In the genomic region with DNA sequence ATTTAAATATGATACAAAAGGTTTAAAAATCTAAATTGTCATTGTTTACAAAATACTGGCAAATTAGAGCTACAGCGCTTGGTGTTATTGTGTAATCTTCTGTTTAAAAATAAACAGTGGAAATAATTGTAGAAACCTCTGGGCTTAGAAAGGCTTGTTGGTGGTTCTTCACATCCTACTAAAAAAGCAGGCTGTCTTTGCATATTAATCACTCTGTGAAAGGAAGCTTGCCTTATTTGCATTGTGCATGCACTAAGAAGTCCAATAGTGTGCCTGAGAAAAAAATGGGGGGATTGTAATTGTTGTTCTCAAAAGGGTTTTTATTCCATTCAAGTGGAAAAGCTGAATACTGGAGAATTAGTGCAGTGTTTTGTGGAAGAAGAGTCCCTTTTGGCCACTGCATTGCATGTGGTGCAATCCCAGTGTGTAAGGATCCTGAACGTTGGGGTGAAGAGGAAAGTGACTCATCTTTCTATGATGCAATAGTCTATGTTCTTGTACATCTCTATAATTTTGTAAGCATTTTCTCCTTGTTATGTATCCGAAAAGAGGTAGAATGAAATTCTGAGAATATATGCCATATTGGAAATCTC, we compare ENCODE assay signal across 11 cellular contexts. TPM values are rescaled to one million over a fixed set of nuclear protein-coding genes. Genes with fewer than 3 reads are reported as not detected.
DNase-seq lines count a peak whose midpoint lies in the region; ATAC-seq and TF ChIP-seq lines count a peak whose summit lies in the region.
"Had no signal": no experiment of that assay in that cellular context is flagged by ENCODE, and none has a peak within 500 bp of the region (broad histone marks: within the 10 kb centered on the region; RNA-seq: fewer than 3 reads in every experiment).

No MANE protein-coding gene starts in this region.

- 34 to 52% (median 35%) methylated on average over 3 of the region's 3 CpGs for WGBS in psoas muscle, 3 donors
- WGBS in esophagus squamous epithelium, 2 donors, result 47 to 48% methylated on average over 3 of the region's 3 CpGs

- no peak overlapping the region for H3K9ac ChIP-seq in fibroblast of lung (ENCODE audit: insufficient read depth, low read length)

- CTCF ChIA-PET in HEK293T (lab: Yijun Ruan, JAX), result no interaction called here

- H3K36me3 ChIP-seq in fibroblast of lung (ENCODE audit: control insufficient read depth, insufficient read depth, low read length) (no peaks in the 10 kb centered on the region), psoas muscle (ENCODE audit: insufficient read depth in 1 of 2, low read depth in 1 of 2) (no peaks in the 10 kb centered on the region), esophagus squamous epithelium (no peaks in the 10 kb centered on the region)

- POLR2A ChIA-PET in HEK293T (lab: Yijun Ruan, JAX), result no interaction called here

- H4K20me1 ChIP-seq in fibroblast of lung (ENCODE audit: control insufficient read depth, extremely low read depth, insufficient read depth, low read length), result no peaks in the 10 kb centered on the region

- no peak overlapping the region for H2AFZ ChIP-seq in fibroblast of lung (ENCODE audit: low read length)

- H3K9me3 ChIP-seq in fibroblast of lung (ENCODE audit: control insufficient read depth, insufficient read depth, low read depth, low read length), result no peaks in the 10 kb centered on the region
- H3K9me3 ChIP-seq in psoas muscle, result no peaks in the 10 kb centered on the region
- no peaks in the 10 kb centered on the region for H3K9me3 ChIP-seq in esophagus squamous epithelium

- ATAC-seq in psoas muscle (peak in 2 of 4 donors; percentile 51 to 72), HG03039 (IDR thresholded peaks at IDR 0.05; ENCODE audit: unreplicated experiment) (no peak)
- ATAC-seq: activated naive CD4-positive, alpha-beta T cell treated with anti-CD3 and anti-CD28 coated beads, Interleukin-2, amount 50 U/mL, for 72 hours; HCT116 had no signal

- H3K27ac ChIP-seq in fibroblast of lung (ENCODE audit: insufficient read depth, low read length) (no peak overlapping the region), psoas muscle (no peak overlapping the region), esophagus squamous epithelium (peak overlapping the region in 1 of 4 donors; percentile 6)

- TF ChIP-seq POLR2A in esophagus squamous epithelium (IDR thresholded peaks at IDR 0.05), result no peak

- H3K4me1 ChIP-seq in fibroblast of lung (ENCODE audit: control insufficient read depth, extremely low read depth, insufficient read depth, low read length), result no peaks in the 10 kb centered on the region
- H3K4me1 ChIP-seq in psoas muscle, result no peaks in the 10 kb centered on the region
- H3K4me1 ChIP-seq in esophagus squamous epithelium, result no peaks in the 10 kb centered on the region

- no peak overlapping the region for H3K4me3 ChIP-seq in fibroblast of lung (replicated peaks in 1 of 4; ENCODE audit: control extremely low read depth in 1 of 4, insufficient read depth in 1 of 4, low read depth in 3 of 4, low read length in 4 of 4)
- H3K4me3 ChIP-seq in psoas muscle, result no peak overlapping the region
- H3K4me3 ChIP-seq in esophagus squamous epithelium, result no peak overlapping the region

- H3K79me2 ChIP-seq in fibroblast of lung (ENCODE audit: control insufficient read depth, insufficient read depth, low read length), result no peaks in the 10 kb centered on the region

- intact Hi-C loops in psoas muscle (cut with DNase I) (no loop called here), esophagus squamous epithelium (cut with DNase I) (no loop called here)

- no peak overlapping the region for H3K4me2 ChIP-seq in fibroblast of lung (ENCODE audit: extremely low read depth, insufficient read depth, low read length)

- no peaks in the 10 kb centered on the region for H3K27me3 ChIP-seq in fibroblast of lung (ENCODE audit: control insufficient read depth, insufficient read depth, low read length)
- no peaks in the 10 kb centered on the region for H3K27me3 ChIP-seq in psoas muscle (ENCODE audit: insufficient read depth in 3 of 3, low read length in 2 of 3)
- no peaks in the 10 kb centered on the region for H3K27me3 ChIP-seq in esophagus squamous epithelium

- TF ChIP-seq CTCF in fibroblast of lung (conservative IDR thresholded peaks at IDR 0.05 in 1 of 2, IDR thresholded peaks at IDR 0.05 in 1 of 2; ENCODE audit: low read depth in 1 of 2, low read length in 2 of 2), result no peak
- no peak for TF ChIP-seq CTCF in psoas muscle (IDR thresholded peaks at IDR 0.05)
- no peak for TF ChIP-seq CTCF in esophagus squamous epithelium (IDR thresholded peaks at IDR 0.05)

- DNase-seq in GM04504 (ENCODE audit: low read depth) (peak; percentile 50), NOMO-1 treated with DMSO at 0.1 percent for 48 hours (lab: John Stamatoyannopoulos, UW; ENCODE audit: unreplicated experiment) (peak; percentile 95), fibroblast of lung (ENCODE audit: low read depth in 2 of 2) (peak; percentile 60 to 95), psoas muscle (peak; percentile 25 to 48), HEK293T (ENCODE audit: extremely low spot score) (no peak), esophagus squamous epithelium (lab: John Stamatoyannopoulos, UW) (no peak), SHP77 treated with DMSO at 0.1 percent for 48 hours (lab: John Stamatoyannopoulos, UW) (no peak)
- DNase-seq: small intestine had no signal

TF ChIP-seq in HEK293T, 16 proteins besides CTCF, POLR2A, EP300 and RAD21:
- no peak for TF ChIP-seq ARNT (IDR thresholded peaks at IDR 0.05)
- no peak for TF ChIP-seq CTBP1 (IDR thresholded peaks at IDR 0.05; ENCODE audit: borderline replicate concordance)
- TF ChIP-seq ELF4 (IDR thresholded peaks at IDR 0.05), result no peak
- TF ChIP-seq NFRKB (IDR thresholded peaks at IDR 0.05), result no peak
- no peak for TF ChIP-seq BHLHE40 (IDR thresholded peaks at IDR 0.05; ENCODE audit: borderline replicate concordance)
- TF ChIP-seq L3MBTL2 (conservative IDR thresholded peaks at IDR 0.05), result no peak
- TF ChIP-seq, protein P1, sequence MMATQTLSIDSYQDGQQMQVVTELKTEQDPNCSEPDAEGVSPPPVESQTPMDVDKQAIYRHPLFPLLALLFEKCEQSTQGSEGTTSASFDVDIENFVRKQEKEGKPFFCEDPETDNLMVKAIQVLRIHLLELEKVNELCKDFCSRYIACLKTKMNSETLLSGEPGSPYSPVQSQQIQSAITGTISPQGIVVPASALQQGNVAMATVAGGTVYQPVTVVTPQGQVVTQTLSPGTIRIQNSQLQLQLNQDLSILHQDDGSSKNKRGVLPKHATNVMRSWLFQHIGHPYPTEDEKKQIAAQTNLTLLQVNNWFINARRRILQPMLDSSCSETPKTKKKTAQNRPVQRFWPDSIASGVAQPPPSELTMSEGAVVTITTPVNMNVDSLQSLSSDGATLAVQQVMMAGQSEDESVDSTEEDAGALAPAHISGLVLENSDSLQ (IDR thresholded peaks at IDR 0.05), result no peak
- TF ChIP-seq FOXM1 (IDR thresholded peaks at IDR 0.05; ENCODE audit: borderline replicate concordance), result no peak
- TF ChIP-seq FOXK2 (IDR thresholded peaks at IDR 0.05), result no peak
- TF ChIP-seq LEF1 (IDR thresholded peaks at IDR 0.05; ENCODE audit: borderline replicate concordance), result no peak
- TF ChIP-seq SUZ12 (IDR thresholded peaks at IDR 0.05), result no peak
- TF ChIP-seq ZNF384 (IDR thresholded peaks at IDR 0.05), result no peak
- no peak for TF ChIP-seq HDGF (IDR thresholded peaks at IDR 0.05; ENCODE audit: borderline replicate concordance)
- TF ChIP-seq SP1 (IDR thresholded peaks at IDR 0.05), result no peak
- TF ChIP-seq FOXA1 (IDR thresholded peaks at IDR 0.05), result no peak

RNA-seq across cellular contexts. Expression of a gene that starts 16.5 kb away (rescaled TPM):
- total RNA-seq in fibroblast of lung, result 0.51 and 2.6 TPM in 2 replicates
- polyA plus RNA-seq in fibroblast of lung, result 0.17 and 0.84 TPM in 2 replicates
- polyA plus RNA-seq in fibroblast of lung (2012), result 0.10 and 0.73 TPM in 2 replicates
- 4.2 TPM in 1 of 2 replicates, not detected in the other for polyA minus RNA-seq in fibroblast of lung (ENCODE audit: low replicate concordance)
- total RNA-seq in psoas muscle, result 10 to 100 TPM in 2 of 4 donors, 1 to 10 TPM in 2; 3.0 to 50.3 (median 8.9) TPM
- polyA plus RNA-seq in psoas muscle, result 1 to 10 TPM; 1.3 to 2.2 (median 1.5) TPM
- 10 to 100 TPM in 1 of 4 donors, 1 to 10 TPM in 3; 1.6 to 16.4 (median 2.6) TPM for total RNA-seq in esophagus squamous epithelium

Comparison
In these comparisons a context has a peak if more than half of its experiments do, and no peak if none do; other contexts are left out.
1. DNase-seq: peak in GM04504 (single experiment), NOMO-1 treated with DMSO at 0.1 percent for 48 hours (single experiment), fibroblast of lung (2 of 2) and psoas muscle (2 of 2); none in HEK293T (single experiment), esophagus squamous epithelium (single experiment) and SHP77 treated with DMSO at 0.1 percent for 48 hours (single experiment).